In the genomic region with DNA sequence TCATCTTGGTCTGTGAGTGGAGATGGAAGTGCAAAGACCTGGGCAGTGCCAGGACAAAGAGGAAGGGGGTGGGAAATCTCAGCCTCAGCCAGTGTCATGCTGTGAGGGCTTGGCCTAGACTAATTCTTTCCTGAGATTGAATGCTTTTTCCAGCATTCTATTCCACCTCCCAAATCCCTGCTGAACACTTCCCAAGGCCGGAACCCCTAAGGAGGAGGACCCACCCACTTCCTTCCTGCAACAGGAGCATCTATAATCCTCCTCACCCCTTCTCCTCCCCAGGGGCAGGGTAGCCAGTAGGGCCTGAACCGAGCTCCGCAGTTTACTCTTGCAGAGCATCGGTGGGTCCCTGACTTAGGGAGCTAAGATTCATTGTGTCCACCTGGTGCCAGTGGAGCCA, we compare ENCODE assay signal across 37 cellular contexts. TPM values are rescaled to one million over a fixed set of nuclear protein-coding genes. Genes with fewer than 3 reads are reported as not detected.
"Had no signal": no experiment of that assay in that cellular context is flagged by ENCODE, and none has a peak within 500 bp of the region (broad histone marks: within the 10 kb centered on the region; RNA-seq: fewer than 3 reads in every experiment).

No MANE protein-coding gene starts in this region.

- H3K36me3 ChIP-seq: adrenal gland, breast epithelium, Peyer's patch had no signal

- H3K36me3 Mint-ChIP-seq: activated CD4-positive, alpha-beta memory T cell treated with anti-CD3 and anti-CD28 coated beads for 36 hours; activated naive CD4-positive, alpha-beta T cell treated with anti-CD3 and anti-CD28 coated beads, Interleukin-2, amount 50 U/mL, for 72 hours; T-cell had no signal

- H3K27ac Mint-ChIP-seq: activated B cell treated with CpG ODN at 0.5 μM for 24 hours; activated CD4-positive, alpha-beta memory T cell treated with anti-CD3 and anti-CD28 coated beads for 36 hours; activated naive CD4-positive, alpha-beta T cell treated with anti-CD3 and anti-CD28 coated beads for 36 hours; activated naive CD4-positive, alpha-beta T cell treated with anti-CD3 and anti-CD28 coated beads, Interleukin-2, amount 50 U/mL, for 72 hours; activated T-helper 1 cell treated with anti-CD3 and anti-CD28 coated beads, Interleukin-12 subunit alpha, Interleukin-12 subunit beta, Interleukin-2, Interleukin-4 antibody, amounts not matched to agents 30 ng/mL and 10 ng/mL and 1 ng/mL, durations not matched to agents 14 hours and 24 hours and 36 hours; T-cell; T-helper 17 cell had no signal

- H3K9me3 Mint-ChIP-seq: activated B cell treated with CpG ODN at 0.5 μM for 24 hours; activated CD4-positive, alpha-beta memory T cell treated with anti-CD3 and anti-CD28 coated beads for 36 hours; activated naive CD4-positive, alpha-beta T cell treated with anti-CD3 and anti-CD28 coated beads for 36 hours; activated naive CD4-positive, alpha-beta T cell treated with anti-CD3 and anti-CD28 coated beads, Interleukin-2, amount 50 U/mL, for 72 hours; activated T-cell treated with anti-CD3 and anti-CD28 coated beads, Interleukin-2, amount 50 U/mL, for 4 hours; activated T-helper 1 cell treated with anti-CD3 and anti-CD28 coated beads, Interleukin-12 subunit alpha, Interleukin-12 subunit beta, Interleukin-2, Interleukin-4 antibody, amounts not matched to agents 30 ng/mL and 10 ng/mL and 1 ng/mL, durations not matched to agents 14 hours and 24 hours and 36 hours; T-cell had no signal

- H3K4me3 ChIP-seq: adrenal gland, body of pancreas, breast epithelium, Peyer's patch had no signal

- H3K27ac ChIP-seq: adrenal gland, body of pancreas, breast epithelium, Peyer's patch, VCaP had no signal

- H3K9me3 ChIP-seq: adrenal gland, body of pancreas, breast epithelium, Peyer's patch had no signal

- FAIRE-seq: astrocyte had no signal

- H3K4me3 Mint-ChIP-seq: activated B cell treated with CpG ODN at 0.5 μM for 24 hours; activated CD4-positive, alpha-beta memory T cell treated with anti-CD3 and anti-CD28 coated beads for 36 hours; activated naive CD4-positive, alpha-beta T cell treated with anti-CD3 and anti-CD28 coated beads for 36 hours; activated T-cell treated with anti-CD3 and anti-CD28 coated beads, Interleukin-2, amount 50 U/mL, for 4 hours; activated T-helper 1 cell treated with anti-CD3 and anti-CD28 coated beads, Interleukin-12 subunit alpha, Interleukin-12 subunit beta, Interleukin-2, Interleukin-4 antibody, amounts not matched to agents 30 ng/mL and 10 ng/mL and 1 ng/mL, durations not matched to agents 14 hours and 24 hours and 36 hours; T-cell; T-helper 17 cell had no signal

- DNase-seq: activated B cell treated with CpG ODN at 0.5 μM for 24 hours; activated CD4-positive, alpha-beta memory T cell treated with anti-CD3 and anti-CD28 coated beads for 36 hours; activated CD4-positive, alpha-beta T cell treated with anti-CD3 and anti-CD28 coated beads for 4 hours; activated CD4-positive, alpha-beta T cell treated with anti-CD3 and anti-CD28 coated beads, Interleukin-2, amount 50 U/mL, for 1 hour; activated CD4-positive, CD25-positive, alpha-beta regulatory T cell treated with anti-CD3 and anti-CD28 coated beads, Interleukin-2, amount 50 U/mL, for 72 hours; activated CD8-positive, alpha-beta memory T cell treated with anti-CD3 and anti-CD28 coated beads, Interleukin-2, amount 50 U/mL, for 4 hours; activated gamma-delta T cell treated with Interleukin-2 at 50 U/mL for 16 hours; activated naive CD4-positive, alpha-beta T cell treated with anti-CD3 and anti-CD28 coated beads for 36 hours; activated T-cell treated with anti-CD3 and anti-CD28 coated beads for 4 hours; activated T-cell treated with anti-CD3 and anti-CD28 coated beads, Interleukin-2, amount 50 U/mL, for 4 hours; adrenal gland; body of pancreas; caudate nucleus; cerebellar nuclear complex; Karpas-422; NCI-H1105; NCI-H1417 treated with DMSO at 0.1 percent for 48 hours; NCI-H187 treated with DMSO at 0.1 percent for 48 hours; NCI-H2081; NCI-H2171 treated with DMSO at 0.1 percent for 48 hours; NCI-H2227 treated with DMSO at 0.1 percent for 48 hours; NCI-H446; NCI-H524; PC-3; Peyer's patch; RPMI8226; SIG-M5; T-cell; T-helper 17 cell; T-helper 9 cell had no signal

RNA-seq across cellular contexts. Expression of gene PLEKHD1, which starts 3.2 kb away (rescaled TPM):
- total RNA-seq: activated naive CD4-positive, alpha-beta T cell treated with anti-CD3 and anti-CD28 coated beads for 36 hours; activated T-helper 1 cell treated with anti-CD3 and anti-CD28 coated beads, Interleukin-12 subunit alpha, Interleukin-12 subunit beta, Interleukin-2, Interleukin-4 antibody, amounts not matched to agents 30 ng/mL and 10 ng/mL and 1 ng/mL, durations not matched to agents 14 hours and 24 hours and 36 hours; MCF 10A; Peyer's patch; SK-MEL-5 had no signal
